ENCODE assay signal across 1 cellular context in the genomic region with DNA sequence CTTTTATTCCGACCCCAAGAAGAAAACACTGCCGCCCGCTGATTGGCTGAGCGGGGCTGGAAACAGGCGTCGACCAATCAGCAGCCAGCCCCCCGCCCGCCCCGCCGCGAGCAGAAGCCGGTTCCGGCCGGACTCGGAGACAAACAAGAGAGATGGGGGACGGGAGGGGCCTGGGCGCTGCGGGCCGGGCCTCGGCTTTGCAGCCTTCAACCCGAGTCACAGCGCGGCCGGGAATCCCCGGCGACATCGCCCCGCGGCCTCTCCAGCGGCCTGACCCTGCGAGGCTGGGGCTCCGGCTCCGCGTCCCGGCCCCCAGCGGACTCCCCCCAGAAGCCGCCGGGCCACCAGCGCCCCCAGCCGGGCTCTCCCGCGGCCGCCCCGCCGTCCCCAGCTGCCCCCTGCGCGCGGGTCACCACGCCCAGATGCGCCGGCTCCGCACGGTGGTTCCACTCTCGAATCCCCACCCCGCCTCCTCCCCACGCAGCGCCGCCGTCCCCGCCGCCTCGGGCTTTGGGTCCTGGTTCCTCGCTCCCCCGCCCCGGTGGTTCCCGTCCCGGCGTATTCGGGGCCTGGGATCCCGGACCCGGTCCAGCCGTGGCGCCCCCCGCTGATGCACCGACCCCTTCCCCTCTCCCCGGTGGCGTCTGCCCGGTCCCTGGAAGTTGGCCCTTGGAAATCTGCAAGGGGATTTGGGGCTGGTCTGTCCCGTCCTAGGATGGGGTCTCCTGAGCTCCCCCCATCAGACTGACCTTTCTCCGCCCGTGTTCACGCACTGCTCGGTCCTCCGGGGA.
A peak's percentile ranks its signal among the peaks of the same experiment; 100 is the strongest.
TF ChIP-seq lines count a peak whose summit lies in the region.

No MANE protein-coding gene starts in this region.

TF ChIP-seq in HepG2, 621 proteins besides CTCF, POLR2A, EP300 and RAD21 (continued from another document and continues in another):
- no peak for TF ChIP-seq GATAD2A (CRISPR knock-in tag; IDR thresholded peaks at IDR 0.05)
- TF ChIP-seq ZNF790 (CRISPR knock-in tag; IDR thresholded peaks at IDR 0.05; ENCODE audit: borderline replicate concordance) = peak; percentile 72; the same call in 1 of the 2 replicates
- TF ChIP-seq, protein P1, sequence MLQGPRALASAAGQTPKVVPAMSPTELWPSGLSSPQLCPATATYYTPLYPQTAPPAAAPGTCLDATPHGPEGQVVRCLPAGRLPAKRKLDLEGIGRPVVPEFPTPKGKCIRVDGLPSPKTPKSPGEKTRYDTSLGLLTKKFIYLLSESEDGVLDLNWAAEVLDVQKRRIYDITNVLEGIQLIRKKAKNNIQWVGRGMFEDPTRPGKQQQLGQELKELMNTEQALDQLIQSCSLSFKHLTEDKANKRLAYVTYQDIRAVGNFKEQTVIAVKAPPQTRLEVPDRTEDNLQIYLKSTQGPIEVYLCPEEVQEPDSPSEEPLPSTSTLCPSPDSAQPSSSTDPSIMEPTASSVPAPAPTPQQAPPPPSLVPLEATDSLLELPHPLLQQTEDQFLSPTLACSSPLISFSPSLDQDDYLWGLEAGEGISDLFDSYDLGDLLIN (CRISPR knock-in tag; IDR thresholded peaks at IDR 0.05; ENCODE audit: borderline replicate concordance) = no peak
- no peak for TF ChIP-seq RORA (CRISPR knock-in tag; IDR thresholded peaks at IDR 0.05)
- no peak for TF ChIP-seq EZH2 (conservative IDR thresholded peaks at IDR 0.05; ENCODE audit: low read depth, low read length)
- TF ChIP-seq DR1 (CRISPR knock-in tag; IDR thresholded peaks at IDR 0.05) = 0 out of 2 replicates have a peak, but pooled peaks have one; percentile 0
- TF ChIP-seq ISL2 (CRISPR knock-in tag; IDR thresholded peaks at IDR 0.05) = no peak
- TF ChIP-seq, protein P2, sequence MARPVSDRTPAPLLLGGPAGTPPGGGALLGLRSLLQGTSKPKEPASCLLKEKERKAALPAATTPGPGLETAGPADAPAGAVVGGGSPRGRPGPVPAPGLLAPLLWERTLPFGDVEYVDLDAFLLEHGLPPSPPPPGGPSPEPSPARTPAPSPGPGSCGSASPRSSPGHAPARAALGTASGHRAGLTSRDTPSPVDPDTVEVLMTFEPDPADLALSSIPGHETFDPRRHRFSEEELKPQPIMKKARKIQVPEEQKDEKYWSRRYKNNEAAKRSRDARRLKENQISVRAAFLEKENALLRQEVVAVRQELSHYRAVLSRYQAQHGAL (CRISPR knock-in tag; IDR thresholded peaks at IDR 0.05; ENCODE audit: not compliant biosample characterization) = peak; percentile 37
- TF ChIP-seq NPAS2 (CRISPR knock-in tag; IDR thresholded peaks at IDR 0.05; ENCODE audit: borderline replicate concordance) = no peak
- TF ChIP-seq, protein P3, sequence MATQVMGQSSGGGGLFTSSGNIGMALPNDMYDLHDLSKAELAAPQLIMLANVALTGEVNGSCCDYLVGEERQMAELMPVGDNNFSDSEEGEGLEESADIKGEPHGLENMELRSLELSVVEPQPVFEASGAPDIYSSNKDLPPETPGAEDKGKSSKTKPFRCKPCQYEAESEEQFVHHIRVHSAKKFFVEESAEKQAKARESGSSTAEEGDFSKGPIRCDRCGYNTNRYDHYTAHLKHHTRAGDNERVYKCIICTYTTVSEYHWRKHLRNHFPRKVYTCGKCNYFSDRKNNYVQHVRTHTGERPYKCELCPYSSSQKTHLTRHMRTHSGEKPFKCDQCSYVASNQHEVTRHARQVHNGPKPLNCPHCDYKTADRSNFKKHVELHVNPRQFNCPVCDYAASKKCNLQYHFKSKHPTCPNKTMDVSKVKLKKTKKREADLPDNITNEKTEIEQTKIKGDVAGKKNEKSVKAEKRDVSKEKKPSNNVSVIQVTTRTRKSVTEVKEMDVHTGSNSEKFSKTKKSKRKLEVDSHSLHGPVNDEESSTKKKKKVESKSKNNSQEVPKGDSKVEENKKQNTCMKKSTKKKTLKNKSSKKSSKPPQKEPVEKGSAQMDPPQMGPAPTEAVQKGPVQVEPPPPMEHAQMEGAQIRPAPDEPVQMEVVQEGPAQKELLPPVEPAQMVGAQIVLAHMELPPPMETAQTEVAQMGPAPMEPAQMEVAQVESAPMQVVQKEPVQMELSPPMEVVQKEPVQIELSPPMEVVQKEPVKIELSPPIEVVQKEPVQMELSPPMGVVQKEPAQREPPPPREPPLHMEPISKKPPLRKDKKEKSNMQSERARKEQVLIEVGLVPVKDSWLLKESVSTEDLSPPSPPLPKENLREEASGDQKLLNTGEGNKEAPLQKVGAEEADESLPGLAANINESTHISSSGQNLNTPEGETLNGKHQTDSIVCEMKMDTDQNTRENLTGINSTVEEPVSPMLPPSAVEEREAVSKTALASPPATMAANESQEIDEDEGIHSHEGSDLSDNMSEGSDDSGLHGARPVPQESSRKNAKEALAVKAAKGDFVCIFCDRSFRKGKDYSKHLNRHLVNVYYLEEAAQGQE (IDR thresholded peaks at IDR 0.05; ENCODE audit: borderline replicate concordance in 1 of 2, low read depth in 1 of 2, low read length in 2 of 2) = no peak
- no peak for TF ChIP-seq GPN1 (CRISPR knock-in tag; IDR thresholded peaks at IDR 0.05; ENCODE audit: borderline replicate concordance)
- TF ChIP-seq, protein P4, sequence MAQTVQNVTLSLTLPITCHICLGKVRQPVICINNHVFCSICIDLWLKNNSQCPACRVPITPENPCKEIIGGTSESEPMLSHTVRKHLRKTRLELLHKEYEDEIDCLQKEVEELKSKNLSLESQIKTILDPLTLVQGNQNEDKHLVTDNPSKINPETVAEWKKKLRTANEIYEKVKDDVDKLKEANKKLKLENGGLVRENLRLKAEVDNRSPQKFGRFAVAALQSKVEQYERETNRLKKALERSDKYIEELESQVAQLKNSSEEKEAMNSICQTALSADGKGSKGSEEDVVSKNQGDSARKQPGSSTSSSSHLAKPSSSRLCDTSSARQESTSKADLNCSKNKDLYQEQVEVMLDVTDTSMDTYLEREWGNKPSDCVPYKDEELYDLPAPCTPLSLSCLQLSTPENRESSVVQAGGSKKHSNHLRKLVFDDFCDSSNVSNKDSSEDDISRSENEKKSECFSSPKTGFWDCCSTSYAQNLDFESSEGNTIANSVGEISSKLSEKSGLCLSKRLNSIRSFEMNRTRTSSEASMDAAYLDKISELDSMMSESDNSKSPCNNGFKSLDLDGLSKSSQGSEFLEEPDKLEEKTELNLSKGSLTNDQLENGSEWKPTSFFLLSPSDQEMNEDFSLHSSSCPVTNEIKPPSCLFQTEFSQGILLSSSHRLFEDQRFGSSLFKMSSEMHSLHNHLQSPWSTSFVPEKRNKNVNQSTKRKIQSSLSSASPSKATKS (CRISPR knock-in tag; IDR thresholded peaks at IDR 0.05) = no peak
- no peak for TF ChIP-seq ZBTB8A (CRISPR knock-in tag; IDR thresholded peaks at IDR 0.05; ENCODE audit: borderline replicate concordance, low read depth)
- no peak for TF ChIP-seq ZNF44 (CRISPR knock-in tag; IDR thresholded peaks at IDR 0.05)
- no peak for TF ChIP-seq KAT2B (IDR thresholded peaks at IDR 0.05; ENCODE audit: borderline replicate concordance, low read depth, low read length)
- TF ChIP-seq, protein P5, sequence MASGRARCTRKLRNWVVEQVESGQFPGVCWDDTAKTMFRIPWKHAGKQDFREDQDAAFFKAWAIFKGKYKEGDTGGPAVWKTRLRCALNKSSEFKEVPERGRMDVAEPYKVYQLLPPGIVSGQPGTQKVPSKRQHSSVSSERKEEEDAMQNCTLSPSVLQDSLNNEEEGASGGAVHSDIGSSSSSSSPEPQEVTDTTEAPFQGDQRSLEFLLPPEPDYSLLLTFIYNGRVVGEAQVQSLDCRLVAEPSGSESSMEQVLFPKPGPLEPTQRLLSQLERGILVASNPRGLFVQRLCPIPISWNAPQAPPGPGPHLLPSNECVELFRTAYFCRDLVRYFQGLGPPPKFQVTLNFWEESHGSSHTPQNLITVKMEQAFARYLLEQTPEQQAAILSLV (CRISPR knock-in tag; IDR thresholded peaks at IDR 0.05; ENCODE audit: borderline replicate concordance) = no peak
- TF ChIP-seq, protein P6, sequence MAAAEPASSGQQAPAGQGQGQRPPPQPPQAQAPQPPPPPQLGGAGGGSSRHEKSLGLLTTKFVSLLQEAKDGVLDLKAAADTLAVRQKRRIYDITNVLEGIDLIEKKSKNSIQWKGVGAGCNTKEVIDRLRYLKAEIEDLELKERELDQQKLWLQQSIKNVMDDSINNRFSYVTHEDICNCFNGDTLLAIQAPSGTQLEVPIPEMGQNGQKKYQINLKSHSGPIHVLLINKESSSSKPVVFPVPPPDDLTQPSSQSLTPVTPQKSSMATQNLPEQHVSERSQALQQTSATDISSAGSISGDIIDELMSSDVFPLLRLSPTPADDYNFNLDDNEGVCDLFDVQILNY (CRISPR knock-in tag; conservative IDR thresholded peaks at IDR 0.05) = no peak
- TF ChIP-seq, protein P7, sequence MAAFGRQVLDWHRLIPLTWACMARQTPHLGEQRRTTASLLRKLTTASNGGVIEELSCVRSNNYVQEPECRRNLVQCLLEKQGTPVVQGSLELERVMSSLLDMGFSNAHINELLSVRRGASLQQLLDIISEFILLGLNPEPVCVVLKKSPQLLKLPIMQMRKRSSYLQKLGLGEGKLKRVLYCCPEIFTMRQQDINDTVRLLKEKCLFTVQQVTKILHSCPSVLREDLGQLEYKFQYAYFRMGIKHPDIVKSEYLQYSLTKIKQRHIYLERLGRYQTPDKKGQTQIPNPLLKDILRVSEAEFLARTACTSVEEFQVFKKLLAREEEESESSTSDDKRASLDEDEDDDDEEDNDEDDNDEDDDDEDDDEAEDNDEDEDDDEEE (CRISPR knock-in tag; IDR thresholded peaks at IDR 0.05) = no peak; the same call in 1 of the 2 replicates
- TF ChIP-seq, protein P8, sequence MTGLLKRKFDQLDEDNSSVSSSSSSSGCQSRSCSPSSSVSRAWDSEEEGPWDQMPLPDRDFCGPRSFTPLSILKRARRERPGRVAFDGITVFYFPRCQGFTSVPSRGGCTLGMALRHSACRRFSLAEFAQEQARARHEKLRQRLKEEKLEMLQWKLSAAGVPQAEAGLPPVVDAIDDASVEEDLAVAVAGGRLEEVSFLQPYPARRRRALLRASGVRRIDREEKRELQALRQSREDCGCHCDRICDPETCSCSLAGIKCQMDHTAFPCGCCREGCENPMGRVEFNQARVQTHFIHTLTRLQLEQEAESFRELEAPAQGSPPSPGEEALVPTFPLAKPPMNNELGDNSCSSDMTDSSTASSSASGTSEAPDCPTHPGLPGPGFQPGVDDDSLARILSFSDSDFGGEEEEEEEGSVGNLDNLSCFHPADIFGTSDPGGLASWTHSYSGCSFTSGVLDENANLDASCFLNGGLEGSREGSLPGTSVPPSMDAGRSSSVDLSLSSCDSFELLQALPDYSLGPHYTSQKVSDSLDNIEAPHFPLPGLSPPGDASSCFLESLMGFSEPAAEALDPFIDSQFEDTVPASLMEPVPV (CRISPR knock-in tag; IDR thresholded peaks at IDR 0.05) = peak; percentile 15; the same call in 1 of the 2 replicates
- TF ChIP-seq SALL2 (CRISPR knock-in tag; IDR thresholded peaks at IDR 0.05) = peak; percentile 59; the same call in 1 of the 2 replicates
- TF ChIP-seq SSRP1 (CRISPR knock-in tag; IDR thresholded peaks at IDR 0.05) = no peak
- no peak for TF ChIP-seq ZNF720 (CRISPR knock-in tag; IDR thresholded peaks at IDR 0.05)
- TF ChIP-seq GABPB1 (CRISPR knock-in tag; IDR thresholded peaks at IDR 0.05) = peak; percentile 77
- TF ChIP-seq NCOA1 (CRISPR knock-in tag; IDR thresholded peaks at IDR 0.05) = no peak
- no peak for TF ChIP-seq ZSCAN9 (CRISPR knock-in tag; IDR thresholded peaks at IDR 0.05; ENCODE audit: borderline replicate concordance)
- TF ChIP-seq SMAD1 (CRISPR knock-in tag; IDR thresholded peaks at IDR 0.05; ENCODE audit: borderline replicate concordance, low read depth) = 0 out of 2 replicates have a peak, but pooled peaks have one; percentile 16
- TF ChIP-seq, protein P9, sequence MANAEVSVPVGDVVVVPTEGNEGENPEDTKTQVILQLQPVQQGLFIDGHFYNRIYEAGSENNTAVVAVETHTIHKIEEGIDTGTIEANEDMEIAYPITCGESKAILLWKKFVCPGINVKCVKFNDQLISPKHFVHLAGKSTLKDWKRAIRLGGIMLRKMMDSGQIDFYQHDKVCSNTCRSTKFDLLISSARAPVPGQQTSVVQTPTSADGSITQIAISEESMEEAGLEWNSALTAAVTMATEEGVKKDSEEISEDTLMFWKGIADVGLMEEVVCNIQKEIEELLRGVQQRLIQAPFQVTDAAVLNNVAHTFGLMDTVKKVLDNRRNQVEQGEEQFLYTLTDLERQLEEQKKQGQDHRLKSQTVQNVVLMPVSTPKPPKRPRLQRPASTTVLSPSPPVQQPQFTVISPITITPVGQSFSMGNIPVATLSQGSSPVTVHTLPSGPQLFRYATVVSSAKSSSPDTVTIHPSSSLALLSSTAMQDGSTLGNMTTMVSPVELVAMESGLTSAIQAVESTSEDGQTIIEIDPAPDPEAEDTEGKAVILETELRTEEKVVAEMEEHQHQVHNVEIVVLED (CRISPR knock-in tag; IDR thresholded peaks at IDR 0.05; ENCODE audit: borderline replicate concordance) = no peak; the same call in 1 of the 2 replicates
- TF ChIP-seq ZFP36 (IDR thresholded peaks at IDR 0.05; ENCODE audit: borderline replicate concordance, low read depth, low read length, partially characterized antibody) = no peak
- no peak for TF ChIP-seq ZNF746 (CRISPR knock-in tag; IDR thresholded peaks at IDR 0.05)
- no peak for TF ChIP-seq ZNF343 (CRISPR knock-in tag; IDR thresholded peaks at IDR 0.05)
- TF ChIP-seq NRL (CRISPR knock-in tag; IDR thresholded peaks at IDR 0.05; ENCODE audit: borderline replicate concordance) = no peak
- TF ChIP-seq MED1 (CRISPR knock-in tag; IDR thresholded peaks at IDR 0.05) = 0 out of 2 replicates have a peak, but pooled peaks have one; percentile 16
- peak; percentile 79 for TF ChIP-seq NFYC (CRISPR knock-in tag; IDR thresholded peaks at IDR 0.05)
- TF ChIP-seq, protein P10, sequence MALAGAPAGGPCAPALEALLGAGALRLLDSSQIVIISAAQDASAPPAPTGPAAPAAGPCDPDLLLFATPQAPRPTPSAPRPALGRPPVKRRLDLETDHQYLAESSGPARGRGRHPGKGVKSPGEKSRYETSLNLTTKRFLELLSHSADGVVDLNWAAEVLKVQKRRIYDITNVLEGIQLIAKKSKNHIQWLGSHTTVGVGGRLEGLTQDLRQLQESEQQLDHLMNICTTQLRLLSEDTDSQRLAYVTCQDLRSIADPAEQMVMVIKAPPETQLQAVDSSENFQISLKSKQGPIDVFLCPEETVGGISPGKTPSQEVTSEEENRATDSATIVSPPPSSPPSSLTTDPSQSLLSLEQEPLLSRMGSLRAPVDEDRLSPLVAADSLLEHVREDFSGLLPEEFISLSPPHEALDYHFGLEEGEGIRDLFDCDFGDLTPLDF (CRISPR knock-in tag; IDR thresholded peaks at IDR 0.05) = no peak
- no peak for TF ChIP-seq MIXL1 (CRISPR knock-in tag; IDR thresholded peaks at IDR 0.05)
- TF ChIP-seq U2AF2 (IDR thresholded peaks at IDR 0.05; ENCODE audit: low read depth, low read length) = no peak
- TF ChIP-seq ZNF331 (CRISPR knock-in tag; IDR thresholded peaks at IDR 0.05) = no peak
- TF ChIP-seq FOXA1 (IDR thresholded peaks at IDR 0.05) = no peak
- peak; percentile 43; the same call in 1 of the 2 replicates for TF ChIP-seq FOXA1 (CRISPR knock-in tag; IDR thresholded peaks at IDR 0.05)
- TF ChIP-seq ZFP62 (CRISPR knock-in tag; IDR thresholded peaks at IDR 0.05) = no peak
- no peak for TF ChIP-seq ZZZ3 (CRISPR knock-in tag; IDR thresholded peaks at IDR 0.05; ENCODE audit: borderline replicate concordance)
- no peak for TF ChIP-seq ZNF263 (CRISPR knock-in tag; IDR thresholded peaks at IDR 0.05)
- peak; percentile 31 for TF ChIP-seq SKI (IDR thresholded peaks at IDR 0.05; ENCODE audit: partially characterized antibody)
- TF ChIP-seq TBX3 (IDR thresholded peaks at IDR 0.05; ENCODE audit: borderline replicate concordance) = no peak
- no peak for TF ChIP-seq ZNF616 (CRISPR knock-in tag; IDR thresholded peaks at IDR 0.05; ENCODE audit: low read depth)
- no peak for TF ChIP-seq ZNF337 (CRISPR knock-in tag; IDR thresholded peaks at IDR 0.05; ENCODE audit: borderline replicate concordance, low read depth)
- TF ChIP-seq ZNF567 (CRISPR knock-in tag; IDR thresholded peaks at IDR 0.05; ENCODE audit: borderline replicate concordance) = no peak
- TF ChIP-seq ARNT2 (CRISPR knock-in tag; IDR thresholded peaks at IDR 0.05; ENCODE audit: low read depth) = no peak
- no peak for TF ChIP-seq ZNF614 (CRISPR knock-in tag; IDR thresholded peaks at IDR 0.05; ENCODE audit: borderline replicate concordance)
- TF ChIP-seq HIVEP1 (CRISPR knock-in tag; IDR thresholded peaks at IDR 0.05) = 0 out of 2 replicates have a peak, but pooled peaks have one; percentile 9
